Comparison of ENCODE assay signal across 14 cellular contexts in genomic region chr11:46455816-46456215, GRCh38.
"Had no signal": no experiment of that assay in that cellular context is flagged by ENCODE, and none has a peak within 500 bp of the region (broad histone marks: within the 10 kb centered on the region; RNA-seq: fewer than 3 reads in every experiment).

No MANE protein-coding gene starts in this region.

- DNase-seq: activated CD8-positive, alpha-beta memory T cell treated with anti-CD3 and anti-CD28 coated beads for 24 hours; activated CD8-positive, alpha-beta memory T cell treated with anti-CD3 and anti-CD28 coated beads, Interleukin-2, amount 50 U/mL, for 48 hours; activated naive CD8-positive, alpha-beta T cell treated with anti-CD3 and anti-CD28 coated beads, Interleukin-2, amount 10 ng/mL, durations not matched to agents 7 days and 5 days; amygdala; left colon; lower lobe of right lung; nephron progenitor cell; stimulated activated naive CD4-positive, alpha-beta T cell; substantia nigra; tibial artery had no signal

- H3K9me3 Mint-ChIP-seq: activated naive CD8-positive, alpha-beta T cell treated with anti-CD3 and anti-CD28 coated beads, Interleukin-2, amount 10 ng/mL, durations not matched to agents 7 days and 5 days; nephron progenitor cell; T-helper 2 cell treated with Interferon-gamma antibody and Interleukin-4, amounts not matched to agents 5 μg/mL and 100 μg/mL, for 36 hours had no signal

- H3K4me3 Mint-ChIP-seq: activated naive CD8-positive, alpha-beta T cell treated with anti-CD3 and anti-CD28 coated beads, Interleukin-2, amount 10 ng/mL, durations not matched to agents 7 days and 5 days; T-helper 2 cell treated with Interferon-gamma antibody and Interleukin-4, amounts not matched to agents 5 μg/mL and 100 μg/mL, for 36 hours had no signal

- H3K27me3 Mint-ChIP-seq: activated naive CD8-positive, alpha-beta T cell treated with anti-CD3 and anti-CD28 coated beads, Interleukin-2, amount 10 ng/mL, durations not matched to agents 7 days and 5 days; progenitor cell of endocrine pancreas had no signal

- H3K27ac Mint-ChIP-seq: activated naive CD8-positive, alpha-beta T cell treated with anti-CD3 and anti-CD28 coated beads, Interleukin-2, amount 10 ng/mL, durations not matched to agents 7 days and 5 days; nephron progenitor cell; progenitor cell of endocrine pancreas; T-helper 2 cell treated with Interferon-gamma antibody and Interleukin-4, amounts not matched to agents 5 μg/mL and 100 μg/mL, for 36 hours had no signal

- H3K27ac ChIP-seq: hepatocyte, lower lobe of right lung, tibial artery had no signal

- ATAC-seq: activated CD4-positive, CD25-positive, alpha-beta regulatory T cell treated with anti-CD3 and anti-CD28 coated beads, Interleukin-2, amount 50 U/mL, for 24 hours; left colon; lower lobe of right lung had no signal
